Comparison of ENCODE assay signal across 32 cellular contexts in the genomic region with DNA sequence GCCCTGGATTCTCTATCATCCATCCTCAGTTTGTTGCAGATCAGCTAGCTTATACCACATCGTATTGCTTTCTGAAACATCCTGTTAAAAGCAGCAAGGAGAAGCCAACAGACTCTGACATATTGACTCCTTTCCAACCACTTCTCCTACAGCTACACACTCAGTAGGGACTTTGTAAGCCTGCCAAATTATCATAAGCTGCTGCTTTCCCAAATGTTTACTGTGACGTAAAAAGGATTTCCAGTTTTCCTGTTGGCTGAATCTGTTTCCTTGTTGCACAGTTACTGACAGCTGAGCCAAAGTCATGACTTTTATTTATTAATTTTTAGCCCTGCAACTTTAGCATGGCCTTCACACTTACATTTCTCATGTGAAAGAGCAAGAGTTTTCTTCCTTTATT.
DNase-seq lines count a peak whose midpoint lies in the region; ATAC-seq, FAIRE-seq and TF ChIP-seq lines count a peak whose summit lies in the region.
"Had no signal": no experiment of that assay in that cellular context is flagged by ENCODE, and none has a peak within 500 bp of the region (broad histone marks: within the 10 kb centered on the region; RNA-seq: fewer than 3 reads in every experiment).

No MANE protein-coding gene starts in this region.

- no peak for ATAC-seq in HG02588 (IDR thresholded peaks at IDR 0.05; ENCODE audit: unreplicated experiment)
- ATAC-seq in GM19452 (IDR thresholded peaks at IDR 0.05; ENCODE audit: unreplicated experiment), result no peak
- ATAC-seq: activated T-helper 17 cell treated with anti-CD3 and anti-CD28 coated beads, Interleukin-2, amount 50 U/mL, for 72 hours; GM12878; left colon; stimulated activated memory B cell treated with anti-CD40 and anti-IgM and Interleukin-4, amounts not matched to agents 10 μg/mL and 1 μg/mL and 100 μg/mL, for 72 hours had no signal

- H3K4me2 ChIP-seq in neural progenitor cell, result no peak overlapping the region
- H3K4me2 ChIP-seq: BLaER1 treated with 17β-estradiol and CSF1 and Interleukin-3, amounts not matched to agents 10 nM and 100 nM had no signal

- TF ChIP-seq CTCF in neural progenitor cell (IDR thresholded peaks at IDR 0.05), result no peak

- H3K9me3 Mint-ChIP-seq in neural progenitor cell, result peaks cover 3% of the 10 kb centered on the region
- H3K9me3 Mint-ChIP-seq: activated T-helper 17 cell treated with anti-CD3 and anti-CD28 coated beads, Interleukin-2, amount 50 U/mL, for 72 hours had no signal

- in situ Hi-C loops in SK-MEL-5 (cut with HindIII; ENCODE audit: low pct_unique_long_range_greater_than_20kb, low sequenced_read_pairs), result no loop called here

- peaks cover 10% of the 10 kb centered on the region for H3K4me1 ChIP-seq in neural progenitor cell
- H3K4me1 ChIP-seq: BLaER1 treated with 17β-estradiol and CSF1 and Interleukin-3, amounts not matched to agents 10 nM and 100 nM; breast epithelium; esophagus squamous epithelium; sigmoid colon; upper lobe of left lung had no signal

- H3K27me3 Mint-ChIP-seq in neural progenitor cell (ENCODE audit: insufficient read depth, low read depth), result no peaks in the 10 kb centered on the region
- H3K27me3 Mint-ChIP-seq: activated T-helper 17 cell treated with anti-CD3 and anti-CD28 coated beads, Interleukin-2, amount 50 U/mL, for 72 hours; progenitor cell of endocrine pancreas; stimulated activated memory B cell treated with anti-CD40 and anti-IgM and Interleukin-4, amounts not matched to agents 10 μg/mL and 1 μg/mL and 100 μg/mL, for 72 hours had no signal

- H3F3A ChIP-seq in neural progenitor cell (ENCODE audit: low read depth), result peaks cover 5% of the 10 kb centered on the region

- no peaks in the 10 kb centered on the region for H4K20me1 ChIP-seq in neural progenitor cell (ENCODE audit: low read depth)
- H4K20me1 ChIP-seq: BLaER1 treated with 17β-estradiol and CSF1 and Interleukin-3, amounts not matched to agents 10 nM and 100 nM had no signal

- no peaks in the 10 kb centered on the region for H3K79me2 ChIP-seq in neural progenitor cell (ENCODE audit: low read depth)

- peak overlapping the region; percentile 48 for H3K27ac ChIP-seq in neural progenitor cell
- H3K27ac ChIP-seq: BLaER1 treated with 17β-estradiol and CSF1 and Interleukin-3, amounts not matched to agents 10 nM and 100 nM; breast epithelium; coronary artery; esophagus squamous epithelium; GM23248; neutrophil; RWPE1; sigmoid colon; upper lobe of left lung had no signal

- peak overlapping the region; percentile 48 for H2AFZ ChIP-seq in neural progenitor cell (replicated peaks)
- H2AFZ ChIP-seq: GM23248 had no signal

- H3K9me3 ChIP-seq in neural progenitor cell (ENCODE audit: low read depth), result no peaks in the 10 kb centered on the region
- H3K9me3 ChIP-seq: BLaER1 treated with 17β-estradiol and CSF1 and Interleukin-3, amounts not matched to agents 10 nM and 100 nM; esophagus squamous epithelium; neutrophil; sigmoid colon; upper lobe of left lung had no signal

- TF ChIP-seq POLR2A in H54 (IDR thresholded peaks at IDR 0.05; ENCODE audit: low read depth, low read length), result no peak

- no peak overlapping the region for H3K4me3 ChIP-seq in neural progenitor cell
- H3K4me3 ChIP-seq: BLaER1 treated with 17β-estradiol and CSF1 and Interleukin-3, amounts not matched to agents 10 nM and 100 nM; breast epithelium; coronary artery; esophagus squamous epithelium; GM12878; GM23248; sigmoid colon; upper lobe of left lung had no signal

- peak; percentile 78 for FAIRE-seq in H54 (lab: Jason Lieb, UNC)
- FAIRE-seq: GM12878 had no signal

- H3K9ac ChIP-seq in neural progenitor cell, result no peak overlapping the region
- H3K9ac ChIP-seq: BLaER1 treated with 17β-estradiol and CSF1 and Interleukin-3, amounts not matched to agents 10 nM and 100 nM; GM23248 had no signal

- H3K36me3 ChIP-seq in neural progenitor cell, result no peaks in the 10 kb centered on the region
- H3K36me3 ChIP-seq: BLaER1 treated with 17β-estradiol and CSF1 and Interleukin-3, amounts not matched to agents 10 nM and 100 nM; breast epithelium; esophagus squamous epithelium; neutrophil; sigmoid colon; upper lobe of left lung had no signal

- H3K27me3 ChIP-seq in neural progenitor cell, result no peaks in the 10 kb centered on the region
- H3K27me3 ChIP-seq: BLaER1 treated with 17β-estradiol and CSF1 and Interleukin-3, amounts not matched to agents 10 nM and 100 nM; breast epithelium; esophagus squamous epithelium; neutrophil; sigmoid colon; upper lobe of left lung had no signal

- H3K4me1 Mint-ChIP-seq in neural progenitor cell, result peaks cover 4% of the 10 kb centered on the region
- H3K4me1 Mint-ChIP-seq: activated T-helper 17 cell treated with anti-CD3 and anti-CD28 coated beads, Interleukin-2, amount 50 U/mL, for 72 hours; immature natural killer cell; stimulated activated memory B cell treated with anti-CD40 and anti-IgM and Interleukin-4, amounts not matched to agents 10 μg/mL and 1 μg/mL and 100 μg/mL, for 72 hours had no signal

- peak; percentile 24 for DNase-seq in NCI-H345 (lab: John Stamatoyannopoulos, UW)
- no peak for DNase-seq in NCI-H345 treated with DMSO at 0.1 percent for 48 hours (lab: John Stamatoyannopoulos, UW; ENCODE audit: unreplicated experiment)
- no peak for DNase-seq in H54 (ENCODE audit: insufficient read length, low spot score)
- DNase-seq in SK-MEL-5 (ENCODE audit: low read depth, low spot score), result peak; percentile 35
- DNase-seq in neural progenitor cell (ENCODE audit: low spot score), result no peak
- DNase-seq in OCI-M2 (lab: John Stamatoyannopoulos, UW; ENCODE audit: unreplicated experiment), result no peak
- DNase-seq: activated CD4-positive, alpha-beta T cell treated with anti-CD3 and anti-CD28 coated beads, Interleukin-2, amount 50 U/mL, for 48 hours; activated CD4-positive, CD25-positive, alpha-beta regulatory T cell; activated naive CD4-positive, alpha-beta T cell treated with anti-CD3 and anti-CD28 coated beads, Interleukin-2, amount 50 U/mL, for 16 hours; endodermal cell; esophagus squamous epithelium; foreskin melanocyte; GM23248; hippocampal formation; immature natural killer cell; left colon; mesenchymal stem cell; NCI-H774; sigmoid colon; stimulated activated CD4-positive, alpha-beta T cell treated with anti-CD3 and anti-CD28 coated beads, Interleukin-4, amount 100 ng/mL, for 4 hours; upper lobe of left lung had no signal

- H3K4me3 Mint-ChIP-seq in neural progenitor cell, result no peak overlapping the region
- H3K4me3 Mint-ChIP-seq: activated T-helper 17 cell treated with anti-CD3 and anti-CD28 coated beads, Interleukin-2, amount 50 U/mL, for 72 hours; endodermal cell; immature natural killer cell; stimulated activated memory B cell treated with anti-CD40 and anti-IgM and Interleukin-4, amounts not matched to agents 10 μg/mL and 1 μg/mL and 100 μg/mL, for 72 hours had no signal

- H3K36me3 Mint-ChIP-seq in neural progenitor cell, result no peaks in the 10 kb centered on the region
- H3K36me3 Mint-ChIP-seq: immature natural killer cell; stimulated activated memory B cell treated with anti-CD40 and anti-IgM and Interleukin-4, amounts not matched to agents 10 μg/mL and 1 μg/mL and 100 μg/mL, for 72 hours had no signal

- H3K27ac Mint-ChIP-seq in neural progenitor cell, result no peak overlapping the region
- H3K27ac Mint-ChIP-seq: activated T-helper 17 cell treated with anti-CD3 and anti-CD28 coated beads, Interleukin-2, amount 50 U/mL, for 72 hours; endodermal cell; immature natural killer cell; progenitor cell of endocrine pancreas; stimulated activated memory B cell treated with anti-CD40 and anti-IgM and Interleukin-4, amounts not matched to agents 10 μg/mL and 1 μg/mL and 100 μg/mL, for 72 hours had no signal

Comparison
In these comparisons a context has a peak if more than half of its experiments do, and no peak if none do; other contexts are left out.
1. DNase-seq: peak in NCI-H345 (single experiment) and SK-MEL-5 (single experiment); none in NCI-H345 treated with DMSO at 0.1 percent for 48 hours (single experiment), H54 (single experiment), neural progenitor cell (single experiment) and OCI-M2 (single experiment).